ENCODE assay signal across 29 cellular contexts in the genomic region with DNA sequence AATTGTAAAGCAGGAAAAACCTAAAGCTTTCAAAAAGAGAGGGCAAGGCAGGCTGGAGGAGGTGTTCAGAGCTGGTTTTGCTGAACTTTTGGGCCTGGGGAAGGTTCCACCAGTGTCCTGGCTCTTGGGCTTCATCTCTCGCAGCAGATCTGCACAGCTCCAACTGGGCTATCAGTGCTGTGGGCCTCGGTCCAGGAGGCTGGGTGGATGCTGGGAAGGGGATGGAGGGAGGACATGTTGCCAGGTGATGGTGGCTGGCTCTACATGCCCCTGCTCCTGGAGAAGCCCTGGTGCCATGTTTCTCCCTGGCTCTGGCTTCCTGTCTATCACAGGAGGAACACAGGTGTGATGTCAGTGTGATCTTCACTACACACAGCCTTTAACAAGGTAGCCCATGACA.
"Had no signal": no experiment of that assay in that cellular context is flagged by ENCODE, and none has a peak within 500 bp of the region (broad histone marks: within the 10 kb centered on the region; RNA-seq: fewer than 3 reads in every experiment).

No MANE protein-coding gene starts in this region.

- H3K4me3 Mint-ChIP-seq: dendritic cell treated with granulocyte-macrophage colony-stimulating factor and Interleukin-4, amounts not matched to agents 40 ng/mL and 50 ng/mL, for 4 days; endodermal cell; memory B cell; mesothelial cell of epicardium; naive B cell; nephron; neural progenitor cell; stimulated activated naive B cell treated with anti-CD40 and anti-IgM and Interleukin-4, amounts not matched to agents 10 μg/mL and 1 μg/mL and 100 μg/mL, for 72 hours; stimulated activated naive CD8-positive, alpha-beta T cell treated with anti-CD3 and anti-CD28 coated beads, Interleukin-15, Interleukin-2, amounts not matched to agents 100 ng/mL and 50 ng/mL, for 24 hours had no signal

- FAIRE-seq: kidney, small intestine, urothelium cell line had no signal

- H3K27ac Mint-ChIP-seq: dendritic cell treated with granulocyte-macrophage colony-stimulating factor and Interleukin-4, amounts not matched to agents 40 ng/mL and 50 ng/mL, for 4 days; endodermal cell; memory B cell; mesothelial cell of epicardium; naive B cell; neural progenitor cell; progenitor cell of endocrine pancreas; stimulated activated naive B cell treated with anti-CD40 and anti-IgM and Interleukin-4, amounts not matched to agents 10 μg/mL and 1 μg/mL and 100 μg/mL, for 72 hours; stimulated activated naive CD8-positive, alpha-beta T cell treated with anti-CD3 and anti-CD28 coated beads, Interleukin-15, Interleukin-2, amounts not matched to agents 100 ng/mL and 50 ng/mL, for 24 hours had no signal

- H3K4me3 ChIP-seq: esophagus muscularis mucosa, gastroesophageal sphincter, heart left ventricle, hepatocyte, lung, mucosa of descending colon, neural progenitor cell, right lobe of liver, thoracic aorta, tibial nerve, upper lobe of left lung had no signal

- ATAC-seq: foreskin keratinocyte; gastroesophageal sphincter; heart left ventricle; left lobe of liver; mucosa of descending colon; right lobe of liver; stimulated activated naive B cell treated with anti-CD40 and anti-IgM and Interleukin-4, amounts not matched to agents 10 μg/mL and 1 μg/mL and 100 μg/mL, for 72 hours had no signal

- H3K36me3 Mint-ChIP-seq: memory B cell; mesothelial cell of epicardium; naive B cell; neural progenitor cell; stimulated activated naive B cell treated with anti-CD40 and anti-IgM and Interleukin-4, amounts not matched to agents 10 μg/mL and 1 μg/mL and 100 μg/mL, for 72 hours had no signal

- H3K36me3 ChIP-seq: esophagus muscularis mucosa, gastroesophageal sphincter, heart left ventricle, neural progenitor cell, right lobe of liver, thoracic aorta, tibial nerve, upper lobe of left lung had no signal

- H3K4me1 Mint-ChIP-seq: memory B cell had no signal

- H2AFZ ChIP-seq: hepatocyte, neural progenitor cell, parathyroid adenoma had no signal

- H3K27ac ChIP-seq: esophagus muscularis mucosa, foreskin keratinocyte, gastroesophageal sphincter, heart left ventricle, hepatocyte, neural progenitor cell, parathyroid adenoma, right lobe of liver, thoracic aorta, tibial nerve had no signal

- H3K9ac ChIP-seq: neural progenitor cell, parathyroid adenoma had no signal

- H3K4me1 ChIP-seq: foreskin keratinocyte, right lobe of liver had no signal

- H3K9me3 ChIP-seq: esophagus muscularis mucosa, gastroesophageal sphincter, heart left ventricle, mucosa of descending colon, right lobe of liver, thoracic aorta, tibial nerve, upper lobe of left lung had no signal

- H3K79me2 ChIP-seq: hepatocyte, parathyroid adenoma had no signal

- H3K4me2 ChIP-seq: hepatocyte, neural progenitor cell had no signal

- H3K9me3 Mint-ChIP-seq: dendritic cell treated with granulocyte-macrophage colony-stimulating factor and Interleukin-4, amounts not matched to agents 40 ng/mL and 50 ng/mL, for 4 days; endodermal cell; memory B cell; mesothelial cell of epicardium; naive B cell; nephron; stimulated activated naive B cell treated with anti-CD40 and anti-IgM and Interleukin-4, amounts not matched to agents 10 μg/mL and 1 μg/mL and 100 μg/mL, for 72 hours; stimulated activated naive CD8-positive, alpha-beta T cell treated with anti-CD3 and anti-CD28 coated beads, Interleukin-15, Interleukin-2, amounts not matched to agents 100 ng/mL and 50 ng/mL, for 24 hours had no signal

- DNase-seq: effector CD8-positive, alpha-beta T cell; endodermal cell; foreskin keratinocyte; kidney; mucosa of descending colon; naive B cell; right lobe of liver; small intestine; stimulated activated CD4-positive, alpha-beta T cell treated with anti-CD3 and anti-CD28 coated beads, Interleukin-15, amount 100 ng/mL, for 24 hours; stimulated activated CD4-positive, alpha-beta T cell treated with anti-CD3 and anti-CD28 coated beads, Interleukin-2, amount 100 ng/mL, for 48 hours; stimulated activated naive B cell treated with anti-CD40 and anti-IgM and Interleukin-4, amounts not matched to agents 10 μg/mL and 1 μg/mL and 100 μg/mL, for 72 hours; upper lobe of left lung had no signal

- H3K27me3 ChIP-seq: esophagus muscularis mucosa, gastroesophageal sphincter, heart left ventricle, hepatocyte, neural progenitor cell, right lobe of liver, tibial nerve, upper lobe of left lung had no signal

- H3K27me3 Mint-ChIP-seq: stimulated activated naive CD8-positive, alpha-beta T cell treated with anti-CD3 and anti-CD28 coated beads, Interleukin-15, Interleukin-2, amounts not matched to agents 100 ng/mL and 50 ng/mL, for 24 hours had no signal
